Comparison of ENCODE assay signal across 10 cellular contexts in the genomic region with DNA sequence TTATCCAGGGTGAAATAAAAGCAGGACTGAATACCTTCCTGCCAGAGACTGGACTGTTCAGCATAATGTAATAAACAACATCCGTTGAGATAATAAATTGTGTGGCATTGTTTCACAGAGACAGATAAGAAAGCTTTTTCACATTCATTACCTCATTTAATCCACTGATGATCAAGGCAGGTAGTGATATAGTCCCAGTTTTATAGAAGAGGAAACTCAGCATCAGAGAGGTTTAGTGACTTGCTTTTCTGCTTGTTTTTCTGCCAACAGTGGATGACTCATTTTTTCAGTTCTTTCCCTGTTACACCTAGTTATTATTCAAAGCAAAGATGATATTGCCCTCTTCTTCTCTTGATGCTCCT. TPM values are rescaled to one million over a fixed set of nuclear protein-coding genes. Genes with fewer than 3 reads are reported as not detected.
A peak's percentile ranks its signal among the peaks of the same experiment; 100 is the strongest.
DNase-seq lines count a peak whose midpoint lies in the region; ATAC-seq, FAIRE-seq and TF ChIP-seq lines count a peak whose summit lies in the region.
"Had no signal": no experiment of that assay in that cellular context is flagged by ENCODE, and none has a peak within 500 bp of the region (broad histone marks: within the 10 kb centered on the region; RNA-seq: fewer than 3 reads in every experiment).

No MANE protein-coding gene starts in this region.

- H3K4me1 Mint-ChIP-seq in nephron: peaks cover 74% of the 10 kb centered on the region

- 0% methylated on average over 1 of the region's 1 CpG for WGBS in K562 (ENCODE audit: insufficient coverage, low coverage, missing lambda C conversion rate)

- DNase-seq in EH (ENCODE audit: low read depth) (peak; percentile 56), K562 (ENCODE audit: extremely low read depth in 1 of 4, low spot score in 3 of 4) (no peak), GF-D8 (lab: John Stamatoyannopoulos, UW) (no peak), NCI-H1694 treated with DMSO at 0.1 percent for 48 hours (lab: John Stamatoyannopoulos, UW) (no peak)
- DNase-seq: effector CD8-positive, alpha-beta T cell; NCI-H1417 treated with DMSO at 0.1 percent for 48 hours; NK-92 treated with Interleukin-12 subunit alpha and Interleukin-12 subunit beta, amount 100 ng/mL, for 24 hours had no signal

- POLR2A ChIA-PET in K562 (lab: Yijun Ruan, JAX): no interaction called here

- CTCF ChIA-PET in K562 (lab: Yijun Ruan, JAX; ENCODE audit: low intra/inter-chr PET ratio): no interaction called here

- H3K9me3 Mint-ChIP-seq in nephron: no peaks in the 10 kb centered on the region

- peaks cover 16% of the 10 kb centered on the region for H4K20me1 ChIP-seq in OCI-LY3 (ENCODE audit: insufficient read depth, low read length)
- peaks cover 50% of the 10 kb centered on the region for H4K20me1 ChIP-seq in K562 (replicated peaks; ENCODE audit: control insufficient read depth, insufficient read depth, low read length)

- no peaks in the 10 kb centered on the region for H3K9me1 ChIP-seq in K562 (ENCODE audit: control insufficient read depth, insufficient read depth, low read length)

- peak overlapping the region; percentile 90 for H3K27ac ChIP-seq in OCI-LY3 (ENCODE audit: low read length)
- H3K27ac ChIP-seq in K562 (ENCODE audit: extremely low read depth, low read depth, low read length): no peak overlapping the region

- TF ChIP-seq EP300 in K562 (IDR thresholded peaks at IDR 0.05; ENCODE audit: low read length): no peak

- peaks cover 37% of the 10 kb centered on the region for H3K36me3 ChIP-seq in OCI-LY3 (replicated peaks; ENCODE audit: low read depth, low read length)
- no peaks in the 10 kb centered on the region; the same call in 2 of the 3 replicates for H3K36me3 ChIP-seq in K562 (ENCODE audit: control insufficient read depth, insufficient read depth, low read length)

- no peak for TF ChIP-seq POLR2A in K562 (conservative IDR thresholded peaks at IDR 0.05)

- H3K79me2 ChIP-seq in OCI-LY3 (ENCODE audit: low read length) (peaks cover 98% of the 10 kb centered on the region), K562 (ENCODE audit: control insufficient read depth, insufficient read depth, low read length) (peaks cover 84% of the 10 kb centered on the region)

- H3K27ac Mint-ChIP-seq in nephron: peak overlapping the region; percentile 72 to 87 (median 83)

- H3K4me3 ChIP-seq in OCI-LY3 (ENCODE audit: low read length) (peak overlapping the region; percentile 30), K562 (no peak overlapping the region)

- H3K27me3 Mint-ChIP-seq in nephron (ENCODE audit: low read depth): peaks cover 15% of the 10 kb centered on the region

- no peaks in the 10 kb centered on the region for H3K36me3 Mint-ChIP-seq in nephron (ENCODE audit: low read depth)

- no peaks in the 10 kb centered on the region for H3K27me3 ChIP-seq in OCI-LY3 (ENCODE audit: low read depth, low read length)
- H3K27me3 ChIP-seq in K562 (ENCODE audit: control insufficient read depth in 2 of 2, insufficient read depth in 2 of 2, low read length in 2 of 2): no peaks in the 10 kb centered on the region

- no peak for TF ChIP-seq CTCF in OCI-LY3 (IDR thresholded peaks at IDR 0.05; ENCODE audit: low read depth, low read length)
- TF ChIP-seq CTCF in K562 (IDR thresholded peaks at IDR 0.05 in 2 of 3, conservative IDR thresholded peaks at IDR 0.05 in 1 of 3; ENCODE audit: insufficient read depth in 2 of 3, low read depth in 1 of 3, low read length in 3 of 3): no peak
- TF ChIP-seq CTCF in nephron (IDR thresholded peaks at IDR 0.05; ENCODE audit: unreplicated experiment in 3 of 3): no peak

- no peak for TF ChIP-seq RAD21 in K562 (CRISPR knock-in tag; conservative IDR thresholded peaks at IDR 0.05 in 1 of 2, IDR thresholded peaks at IDR 0.05 in 1 of 2)

- H2AFZ ChIP-seq in OCI-LY3 (ENCODE audit: low read depth, low read length) (no peak overlapping the region), K562 (ENCODE audit: low read depth, low read length) (no peak overlapping the region)

- FAIRE-seq in K562 (lab: Jason Lieb, UNC): no peak

- BruUV-seq in K562 (replicated peaks; lab: Mats Ljungman, UMichigan): no TSS peak

- intact Hi-C loops in K562 (cut with micrococcal nuclease): no loop called here

- H3K4me1 ChIP-seq in OCI-LY3 (ENCODE audit: low read length) (peaks cover 83% of the 10 kb centered on the region), K562 (replicated peaks in 1 of 2; ENCODE audit: control insufficient read depth in 2 of 2, insufficient read depth in 2 of 2, low read length in 2 of 2) (peaks cover 26 to 62% of the 10 kb centered on the region in 2 experiments)

- no peak for ATAC-seq in K562
- no peak for ATAC-seq in GM18870 (IDR thresholded peaks at IDR 0.05; ENCODE audit: unreplicated experiment)

- H3K9me3 ChIP-seq in OCI-LY3 (ENCODE audit: insufficient read depth, low read length) (no peaks in the 10 kb centered on the region), K562 (replicated peaks; ENCODE audit: control insufficient read depth, insufficient read depth, low read depth, low read length) (no peaks in the 10 kb centered on the region)

- H3K4me2 ChIP-seq in OCI-LY3 (ENCODE audit: low read length): peak overlapping the region; percentile 91
- H3K4me2 ChIP-seq in K562 (ENCODE audit: insufficient read depth, low read length): no peak overlapping the region; the same call in 1 of the 2 replicates

- H3K9ac ChIP-seq in OCI-LY3 (ENCODE audit: low read length) (peak overlapping the region; percentile 18; the same call in 1 of the 2 replicates), K562 (ENCODE audit: insufficient read depth in 1 of 2, low read depth in 2 of 2, low read length in 2 of 2) (no peak overlapping the region)

- H3K4me3 Mint-ChIP-seq in nephron: peak overlapping the region in 1 of 3 experiments; percentile 71

- in situ Hi-C loops in K562 (cut with MboI): no loop called here

TF ChIP-seq in K562, 482 proteins besides CTCF, POLR2A, EP300 and RAD21 (continues in another document):
- TF ChIP-seq TARDBP (IDR thresholded peaks at IDR 0.05) (no peak), SP2 (IDR thresholded peaks at IDR 0.05; ENCODE audit: extremely low read depth, low read depth, low read length, poor library complexity, severe bottlenecking) (no peak), ZFP1 (CRISPR knock-in tag; IDR thresholded peaks at IDR 0.05) (no peak), JUND (IDR thresholded peaks at IDR 0.05; ENCODE audit: borderline replicate concordance, low read depth, low read length) (peak; percentile 39; the same call in 1 of the 2 replicates), JUND (tag; IDR thresholded peaks at IDR 0.05; ENCODE audit: borderline replicate concordance, low read depth, low read length) (no peak), SP1 (CRISPR knock-in tag; IDR thresholded peaks at IDR 0.05) (no peak), PURB (CRISPR knock-in tag; IDR thresholded peaks at IDR 0.05; ENCODE audit: low read depth) (no peak)
- TF ChIP-seq, protein P1, sequence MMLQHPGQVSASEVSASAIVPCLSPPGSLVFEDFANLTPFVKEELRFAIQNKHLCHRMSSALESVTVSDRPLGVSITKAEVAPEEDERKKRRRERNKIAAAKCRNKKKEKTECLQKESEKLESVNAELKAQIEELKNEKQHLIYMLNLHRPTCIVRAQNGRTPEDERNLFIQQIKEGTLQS (IDR thresholded peaks at IDR 0.05): peak; percentile 71
- TF ChIP-seq, protein P1 (CRISPR knock-in tag; conservative IDR thresholded peaks at IDR 0.05): no peak
- TF ChIP-seq, protein P2, sequence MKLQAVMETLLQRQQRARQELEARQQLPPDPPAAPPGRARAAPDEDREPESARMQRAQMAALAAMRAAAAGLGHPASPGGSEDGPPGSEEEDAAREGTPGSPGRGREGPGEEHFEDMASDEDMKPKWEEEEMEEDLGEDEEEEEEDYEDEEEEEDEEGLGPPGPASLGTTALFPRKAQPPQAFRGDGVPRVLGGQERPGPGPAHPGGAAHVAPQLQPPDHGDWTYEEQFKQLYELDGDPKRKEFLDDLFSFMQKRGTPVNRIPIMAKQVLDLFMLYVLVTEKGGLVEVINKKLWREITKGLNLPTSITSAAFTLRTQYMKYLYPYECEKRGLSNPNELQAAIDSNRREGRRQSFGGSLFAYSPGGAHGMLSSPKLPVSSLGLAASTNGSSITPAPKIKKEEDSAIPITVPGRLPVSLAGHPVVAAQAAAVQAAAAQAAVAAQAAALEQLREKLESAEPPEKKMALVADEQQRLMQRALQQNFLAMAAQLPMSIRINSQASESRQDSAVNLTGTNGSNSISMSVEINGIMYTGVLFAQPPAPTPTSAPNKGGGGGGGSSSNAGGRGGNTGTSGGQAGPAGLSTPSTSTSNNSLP (IDR thresholded peaks at IDR 0.05; ENCODE audit: borderline replicate concordance, low read depth, low read length): no peak

RNA-seq across cellular contexts. Expression of a gene that starts 4.0 kb away (rescaled TPM):
- 40.0 and 48.8 TPM in 2 replicates for total RNA-seq in K562 (2011; cell fraction: chromatin; rRNA removed; ENCODE audit: low replicate concordance)
- 28.2 and 29.6 TPM in 2 replicates for total RNA-seq in K562 (2011; cell fraction: nucleolus; rRNA removed)
- total RNA-seq in K562 (2011; cell fraction: nucleoplasm; rRNA removed): 24.7 and 29.3 TPM in 2 replicates
- total RNA-seq in K562 (2014; rRNA removed) (6.7 TPM in 2 replicates), K562 (2014; rRNA removed; fragmentation: Illumina TruSeq; extraction: Trizol) (4.0 TPM in 2 replicates), K562 (2015; rRNA removed; fragmentation: Illumina TruSeq; extraction: Trizol) (4.3 and 4.9 TPM in 2 replicates), K562 (2021) (5.8 and 7.0 TPM in 2 replicates)
- polyA plus RNA-seq in K562 (2011; rRNA removed) (1.9 and 2.4 TPM in 2 replicates), K562 (2014; fragmentation: Illumina TruSeq; extraction: Trizol) (5.5 and 5.7 TPM in 2 replicates), K562 (2014; fragmentation: Nextera tagmentation; extraction: Ambion mirVana) (under 1 TPM; 0.06 to 0.18 TPM), K562 (2014; rRNA removed) (4.8 and 5.0 TPM in 2 replicates)
- polyA plus RNA-seq in K562 (2011; cell fraction: cytosol; rRNA removed): 1.4 and 1.8 TPM in 2 replicates
- 7.0 and 10.1 TPM in 2 replicates for polyA plus RNA-seq in K562 (2011; cell fraction: nucleus; rRNA removed)
- polyA plus RNA-seq in K562 (2012): 4.8 and 23.9 TPM in 2 replicates
- 5.6 TPM in 2 replicates for polyA minus RNA-seq in K562 (2011; rRNA and poly(A)+ RNA removed)
- polyA minus RNA-seq in K562 (2011; cell fraction: cytosol; rRNA and poly(A)+ RNA removed): 2.5 and 3.9 TPM in 2 replicates
- polyA minus RNA-seq in K562 (2011; cell fraction: nucleus; rRNA and poly(A)+ RNA removed): 7.8 and 10.0 TPM in 2 replicates
